Comparison of ENCODE assay signal across 8 cellular contexts in genomic region chr1:93874025-93874651, GRCh38. TPM values are rescaled to one million over a fixed set of nuclear protein-coding genes. Genes with fewer than 3 reads are reported as not detected.
DNase-seq lines count a peak whose midpoint lies in the region; ATAC-seq and TF ChIP-seq lines count a peak whose summit lies in the region.

No MANE protein-coding gene starts in this region.

- no peak for ATAC-seq in heart left ventricle
- ATAC-seq in left ventricle myocardium superior, result no peak
- no peak for ATAC-seq in GM18505 (IDR thresholded peaks at IDR 0.05; ENCODE audit: unreplicated experiment)

- peaks cover 23% of the 10 kb centered on the region for H3K4me1 Mint-ChIP-seq in osteocyte (ENCODE audit: unreplicated experiment)

- WGBS in heart left ventricle, 4 donors, result 74 to 77% (median 76%) methylated on average over 3 of the region's 3 CpGs

- peaks cover 53% of the 10 kb centered on the region for H3K36me3 Mint-ChIP-seq in osteocyte (ENCODE audit: unreplicated experiment)

- no peak overlapping the region for H3K4me3 Mint-ChIP-seq in osteocyte (ENCODE audit: unreplicated experiment)

- TF ChIP-seq CTCF in heart left ventricle (IDR thresholded peaks at IDR 0.05) (peak; percentile 22 to 53 (median 36)), choroid plexus epithelial cell (conservative IDR thresholded peaks at IDR 0.05; ENCODE audit: low read depth, low read length) (peak; percentile 72), osteocyte (IDR thresholded peaks at IDR 0.05) (peak; percentile 76)

- peaks cover 0 to 86% (median 85%) of the 10 kb centered on the region in 9 donors for H3K36me3 ChIP-seq in heart left ventricle

- no peaks in the 10 kb centered on the region for H3K9me3 Mint-ChIP-seq in osteocyte (ENCODE audit: unreplicated experiment)

- H3K27ac Mint-ChIP-seq in osteocyte (ENCODE audit: unreplicated experiment), result no peak overlapping the region

- no peaks in the 10 kb centered on the region for H3K9me3 ChIP-seq in heart left ventricle

- H3K27ac ChIP-seq in heart left ventricle, result no peak overlapping the region

- peaks cover 0 to 32% (median 16%) of the 10 kb centered on the region in 12 donors for H3K4me1 ChIP-seq in heart left ventricle

- no peak for TF ChIP-seq POLR2A in heart left ventricle (IDR thresholded peaks at IDR 0.05)
- no peak for TF ChIP-seq POLR2A in GM18505 (IDR thresholded peaks at IDR 0.05; ENCODE audit: borderline replicate concordance, extremely low read depth, insufficient read depth, insufficient read length)

- no peaks in the 10 kb centered on the region for H3K27me3 ChIP-seq in heart left ventricle

- H3K27me3 Mint-ChIP-seq in osteocyte (ENCODE audit: unreplicated experiment), result no peaks in the 10 kb centered on the region

- intact Hi-C loops in heart left ventricle (cut with DNase I) (loop anchor here in 1 of 10 donors (10.0 kb wide), 1 partner anchor 569 kb away; no protein-coding TSS in a partner anchor), left ventricle myocardium superior (cut with micrococcal nuclease) (no loop called here)

- H3K4me3 ChIP-seq in heart left ventricle (no peak overlapping the region), choroid plexus epithelial cell (ENCODE audit: low read depth, low read length) (no peak overlapping the region)

- DNase-seq in heart left ventricle, result no peak
- no peak for DNase-seq in left ventricle myocardium superior
- peak; percentile 22 for DNase-seq in NCI-H446 treated with DMSO at 0.1 percent for 48 hours (lab: John Stamatoyannopoulos, UW)
- DNase-seq in choroid plexus epithelial cell (ENCODE audit: low read depth), result peak; percentile 72
- no peak for DNase-seq in osteocyte (ENCODE audit: extremely low spot score, unreplicated experiment)
- DNase-seq in NK-92 (lab: John Stamatoyannopoulos, UW; ENCODE audit: unreplicated experiment), result no peak
- no peak for DNase-seq in nucleus accumbens (lab: John Stamatoyannopoulos, UW)

RNA-seq across cellular contexts. Expression of gene DNTTIP2, which starts 4.9 kb away (rescaled TPM):
- total RNA-seq in heart left ventricle (10 to 100 TPM; 17.7 to 47.6 (median 38.8) TPM), left ventricle myocardium superior (42.7 TPM), osteocyte (48.0 and 49.4 TPM in 2 replicates)
- polyA plus RNA-seq in heart left ventricle, result 10 to 100 TPM; 47.7 to 55.8 TPM

RNA-seq across cellular contexts. Expression of gene GCLM, which starts 35.1 kb away (rescaled TPM):
- total RNA-seq in heart left ventricle (10 to 100 TPM in 6 of 9 donors, 1 to 10 TPM in 3; 4.2 to 21.9 (median 12.5) TPM), left ventricle myocardium superior (10.9 TPM), osteocyte (17.5 and 17.7 TPM in 2 replicates)
- polyA plus RNA-seq in heart left ventricle, result 1 to 10 TPM; 1.8 to 7.5 TPM

Comparison
In these comparisons a context has a peak if more than half of its experiments do, and no peak if none do; other contexts are left out.
1. DNase-seq: peak in NCI-H446 treated with DMSO at 0.1 percent for 48 hours (single experiment) and choroid plexus epithelial cell (single experiment); none in heart left ventricle (0 of 5), left ventricle myocardium superior (single experiment), osteocyte (single experiment), NK-92 (single experiment) and nucleus accumbens (0 of 56).
2. Peak in every context shown above with its lines, with median percentiles within 50 percentile points of each other: CTCF ChIP-seq.